ENCODE assay signal across 17 cellular contexts in the genomic region with DNA sequence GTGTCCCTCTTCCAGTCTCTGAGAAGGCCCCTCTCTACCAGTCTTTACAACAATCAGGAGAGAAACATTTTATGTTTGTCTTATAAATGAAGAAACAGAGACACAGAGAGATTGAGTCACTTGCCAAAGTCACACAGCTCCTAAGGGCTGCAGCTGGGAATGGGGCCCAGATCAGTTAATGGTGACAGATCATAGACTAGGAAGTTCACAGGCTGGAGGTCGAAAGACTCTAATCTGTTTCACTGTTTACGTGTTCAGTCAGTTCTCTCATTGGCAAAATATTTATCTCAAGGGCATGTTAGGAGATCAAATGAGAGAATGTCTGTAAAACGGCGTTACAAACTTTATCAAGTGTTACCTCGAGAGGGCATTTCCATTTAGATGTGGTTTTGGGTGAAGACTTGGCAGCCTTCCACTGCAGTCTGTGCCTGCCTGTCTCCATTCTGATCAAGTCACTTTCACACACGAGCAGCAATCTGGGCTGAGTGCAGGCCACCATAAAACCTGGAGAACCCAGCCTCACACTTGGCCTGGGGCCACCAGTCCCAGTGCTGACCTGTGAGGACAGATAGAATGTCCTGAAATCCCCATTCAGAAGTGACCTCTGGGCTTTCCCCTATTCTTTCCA.
A peak's percentile ranks its signal among the peaks of the same experiment; 100 is the strongest.
DNase-seq lines count a peak whose midpoint lies in the region; ATAC-seq lines count a peak whose summit lies in the region.
"Had no signal": no experiment of that assay in that cellular context is flagged by ENCODE, and none has a peak within 500 bp of the region (broad histone marks: within the 10 kb centered on the region; RNA-seq: fewer than 3 reads in every experiment).

No MANE protein-coding gene starts in this region.

- no peaks in the 10 kb centered on the region for H3K9me3 Mint-ChIP-seq in stimulated activated effector memory CD8-positive, alpha-beta T cell treated with anti-CD3 and anti-CD28 coated beads, Interleukin-12 subunit alpha, Interleukin-12 subunit beta, amount 100 ng/mL, for 72 hours
- H3K9me3 Mint-ChIP-seq: activated CD8-positive, alpha-beta T cell treated with anti-CD3 and anti-CD28 coated beads for 36 hours had no signal

- H3K27ac Mint-ChIP-seq in stimulated activated effector memory CD8-positive, alpha-beta T cell treated with anti-CD3 and anti-CD28 coated beads, Interleukin-12 subunit alpha, Interleukin-12 subunit beta, amount 100 ng/mL, for 72 hours, result no peak overlapping the region
- H3K27ac Mint-ChIP-seq: activated CD8-positive, alpha-beta T cell treated with anti-CD3 and anti-CD28 coated beads for 36 hours had no signal

- H3K36me3 Mint-ChIP-seq in stimulated activated effector memory CD8-positive, alpha-beta T cell treated with anti-CD3 and anti-CD28 coated beads, Interleukin-12 subunit alpha, Interleukin-12 subunit beta, amount 100 ng/mL, for 72 hours, result no peaks in the 10 kb centered on the region

- ATAC-seq in GM19328 (IDR thresholded peaks at IDR 0.05; ENCODE audit: unreplicated experiment), result no peak
- ATAC-seq in stimulated activated effector memory CD8-positive, alpha-beta T cell treated with anti-CD3 and anti-CD28 coated beads, Interleukin-12 subunit alpha, Interleukin-12 subunit beta, amount 100 ng/mL, for 72 hours, result no peak
- ATAC-seq: activated CD8-positive, alpha-beta T cell treated with anti-CD3 and anti-CD28 coated beads for 36 hours; left lobe of liver; Panc1 had no signal

- DNase-seq in DMS 273 (lab: John Stamatoyannopoulos, UW; ENCODE audit: unreplicated experiment) (peak; percentile 40), DMS 273 treated with DMSO at 0.1 percent for 48 hours (lab: John Stamatoyannopoulos, UW) (no peak), G401 (ENCODE audit: low spot score) (peak; percentile 3), RPMI8226 (peak; percentile 78), kidney tubule cell (ENCODE audit: low spot score) (peak; percentile 33), GM19240 (ENCODE audit: insufficient read length, low spot score) (no peak)
- DNase-seq in stimulated activated effector memory CD8-positive, alpha-beta T cell treated with anti-CD3 and anti-CD28 coated beads, Interleukin-12 subunit alpha, Interleukin-12 subunit beta, amount 100 ng/mL, for 72 hours (ENCODE audit: low spot score in 2 of 2), result no peak
- DNase-seq: activated CD8-positive, alpha-beta T cell treated with anti-CD3 and anti-CD28 coated beads for 36 hours; H7; NCI-H1436 treated with DMSO at 0.1 percent for 48 hours; NCI-H69; nucleus accumbens; tibial artery; WERI-Rb-1 had no signal

- in situ Hi-C loops in G401 (cut with HindIII; ENCODE audit: low sequenced_read_pairs), result no loop called here

- peaks cover 10% of the 10 kb centered on the region for H3K4me1 Mint-ChIP-seq in stimulated activated effector memory CD8-positive, alpha-beta T cell treated with anti-CD3 and anti-CD28 coated beads, Interleukin-12 subunit alpha, Interleukin-12 subunit beta, amount 100 ng/mL, for 72 hours

- no peak overlapping the region for H3K4me3 Mint-ChIP-seq in stimulated activated effector memory CD8-positive, alpha-beta T cell treated with anti-CD3 and anti-CD28 coated beads, Interleukin-12 subunit alpha, Interleukin-12 subunit beta, amount 100 ng/mL, for 72 hours
- H3K4me3 Mint-ChIP-seq: activated CD8-positive, alpha-beta T cell treated with anti-CD3 and anti-CD28 coated beads for 36 hours had no signal

Comparison
In these comparisons a context has a peak if more than half of its experiments do, and no peak if none do; other contexts are left out.
1. DNase-seq: peak in DMS 273 (single experiment), G401 (single experiment), RPMI8226 (single experiment) and kidney tubule cell (single experiment); none in DMS 273 treated with DMSO at 0.1 percent for 48 hours (single experiment), stimulated activated effector memory CD8-positive, alpha-beta T cell treated with anti-CD3 and anti-CD28 coated beads, Interleukin-12 subunit alpha, Interleukin-12 subunit beta, amount 100 ng/mL, for 72 hours (0 of 2) and GM19240 (single experiment).